In genomic region chr19:12047868-12048267, GRCh38 we compare ENCODE assay signal across 21 cellular contexts. TPM values are rescaled to one million over a fixed set of nuclear protein-coding genes. Genes with fewer than 3 reads are reported as not detected.
DNase-seq lines count a peak whose midpoint lies in the region; ATAC-seq and TF ChIP-seq lines count a peak whose summit lies in the region.
"Had no signal": no experiment of that assay in that cellular context is flagged by ENCODE, and none has a peak within 500 bp of the region (broad histone marks: within the 10 kb centered on the region; RNA-seq: fewer than 3 reads in every experiment).

No MANE protein-coding gene starts in this region.

- DNase-seq in EH (ENCODE audit: low read depth): peak; percentile 22
- peak; percentile 17 for DNase-seq in GM23248
- DNase-seq in RPMI7951 (ENCODE audit: low read depth): peak; percentile 32
- DNase-seq in neural crest cell (ENCODE audit: low read depth, low spot score): no peak
- DNase-seq in NCI-H2227 (lab: John Stamatoyannopoulos, UW; ENCODE audit: unreplicated experiment): no peak
- no peak for DNase-seq in effector CD4-positive, alpha-beta T cell
- DNase-seq: C1 segment of cervical spinal cord; Caco-2; CD4-positive, CD25-positive, alpha-beta regulatory T cell; CD8-positive, alpha-beta memory T cell; KBM-7 had no signal

- no peaks in the 10 kb centered on the region for H3K27me3 ChIP-seq in GM23248 (replicated peaks; ENCODE audit: insufficient read depth)

- no peak overlapping the region for H2AFZ ChIP-seq in GM23248

- H3K27ac ChIP-seq in GM23248: no peak overlapping the region
- H3K27ac ChIP-seq: HL-60 had no signal

- H3K9ac ChIP-seq in GM23248: no peak overlapping the region

- no peaks in the 10 kb centered on the region for H4K20me1 ChIP-seq in GM23248 (ENCODE audit: insufficient read depth)

- H3F3A ChIP-seq in GM23248 (ENCODE audit: insufficient read depth): no peaks in the 10 kb centered on the region

- peaks cover 20% of the 10 kb centered on the region for H3K9me3 Mint-ChIP-seq in neural crest cell

- H3K4me1 Mint-ChIP-seq in neural crest cell: peaks cover 9% of the 10 kb centered on the region

- H3K79me2 ChIP-seq in GM23248 (ENCODE audit: insufficient read depth): no peaks in the 10 kb centered on the region

- no peak for TF ChIP-seq CTCF in neural crest cell (conservative IDR thresholded peaks at IDR 0.05)

- no peak overlapping the region for H3K4me2 ChIP-seq in GM23248 (ENCODE audit: unreplicated experiment)

- no peaks in the 10 kb centered on the region for H3K9me3 ChIP-seq in GM23248 (ENCODE audit: low read depth)

- H3K9me2 ChIP-seq in GM23248 (ENCODE audit: insufficient read depth): no peaks in the 10 kb centered on the region

- no peak for ATAC-seq in HG03175 (IDR thresholded peaks at IDR 0.05; ENCODE audit: unreplicated experiment)
- ATAC-seq: GM12878 had no signal

- no peak overlapping the region for H3K4me3 ChIP-seq in GM23248
- H3K4me3 ChIP-seq: GM12878, HAP-1 had no signal

- in situ Hi-C loops in GM23248 (cut with MboI): no loop called here

- H3K4me1 ChIP-seq in GM23248 (ENCODE audit: insufficient read depth): peaks cover 6% of the 10 kb centered on the region; the same call in 1 of the 2 replicates
- H3K4me1 ChIP-seq: Caco-2, HAP-1 had no signal

- H3K36me3 Mint-ChIP-seq in neural crest cell (ENCODE audit: low read depth): peaks cover 52% of the 10 kb centered on the region
- H3K36me3 Mint-ChIP-seq: CD4-positive, CD25-positive, alpha-beta regulatory T cell had no signal

- peak overlapping the region; percentile 49 for H3K4me3 Mint-ChIP-seq in neural crest cell
- H3K4me3 Mint-ChIP-seq: B cell; CD4-positive, CD25-positive, alpha-beta regulatory T cell; CD8-positive, alpha-beta memory T cell had no signal

- WGBS in GM23248 (ENCODE audit: low coverage in 1 of 2, low lambda C conversion rate in 2 of 2, missing lambda C conversion rate in 2 of 2), 2 experiments: 87 to 88% methylated on average over 2 of the region's 2 CpGs

- H3K27ac Mint-ChIP-seq in neural crest cell (ENCODE audit: unreplicated experiment): no peak overlapping the region
- H3K27ac Mint-ChIP-seq: B cell; CD4-positive, CD25-positive, alpha-beta regulatory T cell; CD8-positive, alpha-beta memory T cell; IgD-negative memory B cell had no signal

- peaks cover 3% of the 10 kb centered on the region for H3K27me3 Mint-ChIP-seq in neural crest cell (ENCODE audit: low read depth)
- H3K27me3 Mint-ChIP-seq: B cell had no signal

- peaks cover 8% of the 10 kb centered on the region; the same call in 1 of the 2 replicates for H3K36me3 ChIP-seq in GM23248 (ENCODE audit: low read depth)
- H3K36me3 ChIP-seq: HAP-1 had no signal

RNA-seq across cellular contexts. Expression of gene ZNF878, which starts 4.9 kb away (rescaled TPM):
- not detected in 2 replicates for total RNA-seq in GM23248 (2014; rRNA removed; shearing (Covaris generic))
- 0.18 TPM in 1 of 2 replicates, not detected in the other for polyA plus RNA-seq in GM23248 (2016; fragmentation: Nextera tagmentation; extraction: Ambion mirVana)
- 0.96 and 0.98 TPM in 2 replicates for total RNA-seq in RPMI7951 (2014; rRNA removed; shearing (Covaris generic))
- 2.1 and 2.5 TPM in 2 replicates for total RNA-seq in neural crest cell
- total RNA-seq: A172; B cell; CD4-positive, CD25-positive, alpha-beta regulatory T cell; HT1080 had no signal
- polyA plus RNA-seq: IgD-negative memory B cell had no signal

RNA-seq across cellular contexts. Expression of gene ZNF433, which starts 12.4 kb away (rescaled TPM):
- 1.5 and 7.6 TPM in 2 replicates for total RNA-seq in GM23248 (2014; rRNA removed; shearing (Covaris generic))
- polyA plus RNA-seq in GM23248 (2016; fragmentation: Nextera tagmentation; extraction: Ambion mirVana): 4.2 and 5.0 TPM in 2 replicates
- total RNA-seq in RPMI7951 (2014; rRNA removed; shearing (Covaris generic)): 3.5 and 6.7 TPM in 2 replicates
- total RNA-seq in neural crest cell: 5.7 and 5.8 TPM in 2 replicates
- total RNA-seq: G401, HT1080 had no signal

RNA-seq across cellular contexts. Expression of gene ZNF844, which starts 16.7 kb away (rescaled TPM):
- total RNA-seq in GM23248 (2014; rRNA removed; shearing (Covaris generic)): 4.0 and 4.2 TPM in 2 replicates
- polyA plus RNA-seq in GM23248 (2016; fragmentation: Nextera tagmentation; extraction: Ambion mirVana): 1.7 and 2.3 TPM in 2 replicates
- 3.5 and 5.2 TPM in 2 replicates for total RNA-seq in RPMI7951 (2014; rRNA removed; shearing (Covaris generic))
- 9.4 and 10.0 TPM in 2 replicates for total RNA-seq in neural crest cell
- total RNA-seq: A172, H4 had no signal

Comparison
In these comparisons a context has a peak if more than half of its experiments do, and no peak if none do; other contexts are left out.
1. DNase-seq: peak in EH (single experiment), GM23248 (single experiment) and RPMI7951 (single experiment); none in neural crest cell (single experiment), NCI-H2227 (single experiment) and effector CD4-positive, alpha-beta T cell (single experiment).